Comparison of ENCODE assay signal across 8 cellular contexts in genomic region chr1:1462318-1462966, GRCh38. TPM values are rescaled to one million over a fixed set of nuclear protein-coding genes. Genes with fewer than 3 reads are reported as not detected.
DNase-seq lines count a peak whose midpoint lies in the region; ATAC-seq and TF ChIP-seq lines count a peak whose summit lies in the region.

No MANE protein-coding gene starts in this region.

- H3K4me1 ChIP-seq in HCT116 (ENCODE audit: control insufficient read depth in 1 of 2, insufficient read depth in 2 of 2, low read length in 2 of 2), result peaks cover 2 to 10% of the 10 kb centered on the region in 2 experiments; a peak in 2 of 4 replicates

- H3K9me2 ChIP-seq in HCT116 (ENCODE audit: insufficient read depth), result no peaks in the 10 kb centered on the region

- peak; percentile 39 for ATAC-seq in CD4-positive, alpha-beta T cell (ENCODE audit: poor library complexity)
- ATAC-seq in HCT116 (peak; percentile 66), left colon (peak; percentile 23), GM19463 (IDR thresholded peaks at IDR 0.05; ENCODE audit: unreplicated experiment) (no peak)

- CTCF ChIA-PET in CD4-positive, alpha-beta T cell (lab: Charles Lee), result no interaction called here
- CTCF ChIA-PET in HCT116 (lab: Charles Lee), result interaction anchor here (1.0 kb wide), 1 partner anchor 87 kb away, joined by 3 read pairs; the partner anchor contains the start of gene AURKAIP1
- CTCF ChIA-PET in activated CD4-positive, alpha-beta memory T cell treated with anti-CD3 and anti-CD28 coated beads for 36 hours (lab: Charles Lee), result interaction anchor here (0.7 kb wide), 1 partner anchor 446 kb away, joined by 3 read pairs; no protein-coding TSS in a partner anchor

- no peak for DNase-seq in CD4-positive, alpha-beta T cell
- DNase-seq in HCT116 (ENCODE audit: low read depth, low spot score), result no peak
- peak; percentile 29 for DNase-seq in activated CD4-positive, alpha-beta memory T cell treated with anti-CD3 and anti-CD28 coated beads for 36 hours
- DNase-seq in left colon, result peak in 1 of 2 donors; percentile 22
- no peak for DNase-seq in posterior vena cava (ENCODE audit: low spot score)
- no peak for DNase-seq in HUDEP-2 (lab: John Stamatoyannopoulos, UW; ENCODE audit: unreplicated experiment in 76 of 76)
- no peak for DNase-seq in C1 segment of cervical spinal cord (lab: John Stamatoyannopoulos, UW)

- TF ChIP-seq POLR2A in HCT116 (IDR thresholded peaks at IDR 0.05; ENCODE audit: borderline replicate concordance, extremely low read depth, insufficient read depth, insufficient read length), result no peak

- H3K9me3 ChIP-seq in CD4-positive, alpha-beta T cell (ENCODE audit: control insufficient read depth, low read length), result no peaks in the 10 kb centered on the region
- no peaks in the 10 kb centered on the region for H3K9me3 ChIP-seq in HCT116 (ENCODE audit: control insufficient read depth in 1 of 2, insufficient read depth in 1 of 2, low read depth in 1 of 2, low read length in 2 of 2)

- BruUV-seq in HCT116 (replicated peaks; lab: Mats Ljungman, UMichigan), result no TSS peak

- no peaks in the 10 kb centered on the region for H3K79me2 ChIP-seq in HCT116 (ENCODE audit: insufficient read depth, low read length)

- intact Hi-C loops in CD4-positive, alpha-beta T cell (cut with DNase I, micrococcal nuclease), result no loop called here
- intact Hi-C loops in HCT116 (cut with micrococcal nuclease), result no loop called here
- intact Hi-C loops in activated CD4-positive, alpha-beta memory T cell treated with anti-CD3 and anti-CD28 coated beads for 36 hours (cut with micrococcal nuclease), result no loop called here
- intact Hi-C loops in left colon (cut with DNase I, micrococcal nuclease), result no loop called here
- intact Hi-C loops in posterior vena cava (cut with DNase I), result no loop called here

- no peak overlapping the region for H3K27ac ChIP-seq in CD4-positive, alpha-beta T cell (ENCODE audit: low read depth, low read length)
- H3K27ac ChIP-seq in HCT116 (ENCODE audit: low read depth, low read length), result no peak overlapping the region; the same call in 1 of the 2 replicates

- H3K36me3 ChIP-seq in HCT116 (ENCODE audit: control insufficient read depth in 1 of 2, insufficient read depth in 2 of 2, low read length in 2 of 2), result no peaks in the 10 kb centered on the region

- H3K4me2 ChIP-seq in HCT116 (ENCODE audit: low read length), result no peak overlapping the region

- peak overlapping the region; percentile 30 for H3K4me3 Mint-ChIP-seq in CD4-positive, alpha-beta T cell
- H3K4me3 Mint-ChIP-seq in activated CD4-positive, alpha-beta memory T cell treated with anti-CD3 and anti-CD28 coated beads for 36 hours, result peak overlapping the region; percentile 66

- peaks cover 4% of the 10 kb centered on the region for H3K27me3 Mint-ChIP-seq in CD4-positive, alpha-beta T cell
- peaks cover 6% of the 10 kb centered on the region for H3K27me3 Mint-ChIP-seq in activated CD4-positive, alpha-beta memory T cell treated with anti-CD3 and anti-CD28 coated beads for 36 hours

- H4K20me1 ChIP-seq in HCT116 (ENCODE audit: insufficient read depth), result no peaks in the 10 kb centered on the region

- no peak overlapping the region for H3K4me3 ChIP-seq in HCT116 (replicated peaks in 1 of 2; ENCODE audit: low read depth in 1 of 2, low read length in 2 of 2)

- no peak for TF ChIP-seq CTCF in CD4-positive, alpha-beta T cell (IDR thresholded peaks at IDR 0.05)
- TF ChIP-seq CTCF in HCT116 (IDR thresholded peaks at IDR 0.05 in 2 of 3, conservative IDR thresholded peaks at IDR 0.05 in 1 of 3; ENCODE audit: borderline replicate concordance in 1 of 3, insufficient read depth in 1 of 3, low read depth in 2 of 3, low read length in 2 of 3), result no peak

- H3K4me1 Mint-ChIP-seq in CD4-positive, alpha-beta T cell (ENCODE audit: low read depth), result no peaks in the 10 kb centered on the region
- H3K4me1 Mint-ChIP-seq in activated CD4-positive, alpha-beta memory T cell treated with anti-CD3 and anti-CD28 coated beads for 36 hours (ENCODE audit: low read depth), result no peaks in the 10 kb centered on the region

- H2AFZ ChIP-seq in HCT116 (ENCODE audit: low read depth, low read length, poor library complexity, severe bottlenecking), result no peak overlapping the region

- H3K36me3 Mint-ChIP-seq in CD4-positive, alpha-beta T cell (ENCODE audit: low read depth), result no peaks in the 10 kb centered on the region
- H3K36me3 Mint-ChIP-seq in activated CD4-positive, alpha-beta memory T cell treated with anti-CD3 and anti-CD28 coated beads for 36 hours, result no peaks in the 10 kb centered on the region

- RAD21 ChIA-PET in HCT116 (lab: Charles Lee; ENCODE audit: low non-redundant PET in 1 of 2, low total read pairs in 2 of 2, uncharacterized antibody in 2 of 2, unreplicated experiment in 2 of 2), result no interaction called here

- TF ChIP-seq RAD21 in HCT116 (IDR thresholded peaks at IDR 0.05; ENCODE audit: low read depth), result no peak

- no peaks in the 10 kb centered on the region for H3K27me3 ChIP-seq in CD4-positive, alpha-beta T cell (ENCODE audit: control insufficient read depth, insufficient read depth, low read length)
- H3K27me3 ChIP-seq in HCT116 (ENCODE audit: insufficient read depth, low read length), result no peaks in the 10 kb centered on the region

- H3K27ac Mint-ChIP-seq in CD4-positive, alpha-beta T cell, result no peak overlapping the region
- no peak overlapping the region for H3K27ac Mint-ChIP-seq in activated CD4-positive, alpha-beta memory T cell treated with anti-CD3 and anti-CD28 coated beads for 36 hours

- H3K9me3 Mint-ChIP-seq in CD4-positive, alpha-beta T cell, result no peaks in the 10 kb centered on the region
- no peaks in the 10 kb centered on the region for H3K9me3 Mint-ChIP-seq in activated CD4-positive, alpha-beta memory T cell treated with anti-CD3 and anti-CD28 coated beads for 36 hours

- H3K9ac ChIP-seq in HCT116 (ENCODE audit: low read length), result no peak overlapping the region

- POLR2A ChIA-PET in CD4-positive, alpha-beta T cell (lab: Charles Lee), result interaction anchor here (0.9 kb wide), 1 partner anchor 42 kb away, joined by 4 read pairs; no protein-coding TSS in a partner anchor
- POLR2A ChIA-PET in HCT116 (lab: Charles Lee), result no interaction called here
- POLR2A ChIA-PET in activated CD4-positive, alpha-beta memory T cell treated with anti-CD3 and anti-CD28 coated beads for 36 hours (lab: Charles Lee), result no interaction called here

TF ChIP-seq in HCT116, 20 proteins besides CTCF, POLR2A, EP300 and RAD21 (continues in another document):
- TF ChIP-seq ATF3 (IDR thresholded peaks at IDR 0.05), result no peak
- TF ChIP-seq ZFX (IDR thresholded peaks at IDR 0.05), result no peak

RNA-seq across cellular contexts. Expression of gene ATAD3B, which starts 9.1 kb away (rescaled TPM):
- total RNA-seq in CD4-positive, alpha-beta T cell, result 10 to 100 TPM; 44.3 to 49.1 TPM
- total RNA-seq in HCT116 (2021; ENCODE audit: unreplicated experiment) (62.9 TPM), left colon (10 to 100 TPM; 15.2 to 16.4 TPM), posterior vena cava (10 to 100 TPM in 1 of 2 donors, 1 to 10 TPM in 1; 8.5 to 13.1 TPM)
- 21.8 and 27.1 TPM in 2 replicates for polyA plus RNA-seq in HCT116 (2012)
- total RNA-seq in activated CD4-positive, alpha-beta memory T cell treated with anti-CD3 and anti-CD28 coated beads for 36 hours, result 10 to 100 TPM; 35.4 to 36.3 TPM

RNA-seq across cellular contexts. Expression of gene ATAD3C, which starts 13.0 kb away (rescaled TPM):
- under 1 TPM; 0.28 to 0.74 TPM for total RNA-seq in CD4-positive, alpha-beta T cell
- total RNA-seq in HCT116 (2021; ENCODE audit: unreplicated experiment) (0.61 TPM), left colon (under 1 TPM; 0.49 to 0.87 TPM), posterior vena cava (under 1 TPM; 0.14 to 0.83 TPM)
- polyA plus RNA-seq in HCT116 (2012), result 0.31 and 0.53 TPM in 2 replicates
- total RNA-seq in activated CD4-positive, alpha-beta memory T cell treated with anti-CD3 and anti-CD28 coated beads for 36 hours, result 1 to 10 TPM; 1.2 to 1.7 TPM

RNA-seq across cellular contexts. Expression of gene VWA1, which starts 27.0 kb away (rescaled TPM):
- total RNA-seq in CD4-positive, alpha-beta T cell, result not detected
- total RNA-seq in HCT116 (2021; ENCODE audit: unreplicated experiment), result 50.6 TPM
- polyA plus RNA-seq in HCT116 (2012), result 17.5 and 18.9 TPM in 2 replicates
- total RNA-seq in activated CD4-positive, alpha-beta memory T cell treated with anti-CD3 and anti-CD28 coated beads for 36 hours, result under 1 TPM; 0.69 to 0.92 TPM
- 10 to 100 TPM; 40.1 to 81.5 TPM for total RNA-seq in left colon
- total RNA-seq in posterior vena cava, result 10 to 100 TPM; 59.8 to 67.7 TPM

RNA-seq across cellular contexts. Expression of gene ANKRD65, which starts 41.4 kb away (rescaled TPM):
- total RNA-seq in CD4-positive, alpha-beta T cell, result not detected
- not detected for total RNA-seq in HCT116 (2021; ENCODE audit: unreplicated experiment)
- polyA plus RNA-seq in HCT116 (2012), result 0.06 and 0.07 TPM in 2 replicates
- not detected for total RNA-seq in activated CD4-positive, alpha-beta memory T cell treated with anti-CD3 and anti-CD28 coated beads for 36 hours
- 1 to 10 TPM in 1 of 2 donors, under 1 TPM in 1; 0.76 to 2.7 TPM for total RNA-seq in left colon
- total RNA-seq in posterior vena cava, result 1 to 10 TPM; 2.4 to 7.4 TPM

RNA-seq across cellular contexts. Expression of gene ATAD3A, which starts 49.5 kb away (rescaled TPM):
- total RNA-seq in CD4-positive, alpha-beta T cell, result 10 to 100 TPM; 17.0 to 19.5 TPM
- total RNA-seq in HCT116 (2021; ENCODE audit: unreplicated experiment) (92.3 TPM), left colon (10 to 100 TPM; 20.7 to 29.6 TPM), posterior vena cava (10 to 100 TPM; 12.2 to 14.2 TPM)
- 59.7 and 59.8 TPM in 2 replicates for polyA plus RNA-seq in HCT116 (2012)
- total RNA-seq in activated CD4-positive, alpha-beta memory T cell treated with anti-CD3 and anti-CD28 coated beads for 36 hours, result 10 to 100 TPM; 45.7 to 46.7 TPM

Comparison
In these comparisons a context has a peak if more than half of its experiments do, and no peak if none do; other contexts are left out.
1. RNA of gene VWA1, which starts 27.0 kb away (total RNA-seq): 40.1 to 81.5 TPM in left colon, 59.8 to 67.7 TPM in posterior vena cava and 50.6 TPM in HCT116 (single experiment); 0.69 to 0.92 TPM in activated CD4-positive, alpha-beta memory T cell treated with anti-CD3 and anti-CD28 coated beads for 36 hours and not detected in CD4-positive, alpha-beta T cell; every median in the first group is over 10 times any median in the second.